ENCODE assay signal across 13 cellular contexts in the genomic region with DNA sequence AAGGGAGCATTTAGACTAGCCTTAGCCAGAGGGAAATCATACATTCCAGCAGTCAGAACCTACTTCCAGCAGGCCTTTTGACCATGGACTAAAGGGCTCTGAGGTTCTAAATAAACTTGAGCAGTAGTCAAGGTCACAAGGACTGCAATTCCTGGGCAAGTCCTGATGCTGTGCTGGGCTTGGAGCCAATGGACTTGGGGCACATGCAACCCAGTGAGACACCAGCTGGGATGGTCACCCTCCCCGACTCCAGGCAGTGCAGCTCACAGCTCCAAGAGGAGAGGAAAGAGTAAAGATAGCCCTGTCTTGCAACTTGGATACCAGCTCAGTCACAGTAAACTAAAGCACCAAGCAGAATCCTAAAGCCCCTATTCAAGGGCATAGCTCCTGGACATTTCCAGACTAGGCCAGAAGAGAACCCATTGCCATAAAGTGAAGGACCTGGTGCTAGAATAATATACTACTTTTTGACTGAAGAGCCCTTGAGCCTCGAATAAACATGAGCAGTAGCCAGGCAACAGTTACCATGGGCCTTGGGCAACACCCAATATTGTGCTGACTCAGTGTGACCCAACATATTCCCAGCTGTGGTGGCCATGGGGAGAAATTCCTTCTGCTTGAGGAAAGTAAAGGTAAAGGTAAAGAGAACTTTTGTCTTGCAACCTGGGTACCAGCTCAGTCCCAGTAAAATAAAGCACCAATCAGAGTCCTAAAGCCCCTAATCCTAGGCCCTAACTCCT.
DNase-seq lines count a peak whose midpoint lies in the region; ATAC-seq and TF ChIP-seq lines count a peak whose summit lies in the region.
"Had no signal": no experiment of that assay in that cellular context is flagged by ENCODE, and none has a peak within 500 bp of the region (broad histone marks: within the 10 kb centered on the region; RNA-seq: fewer than 3 reads in every experiment).

No MANE protein-coding gene starts in this region.

- peak overlapping the region; percentile 22; the same call in 1 of the 2 replicates for H3K27ac ChIP-seq in PC-3 (ENCODE audit: low read length)
- H3K27ac ChIP-seq: BLaER1 treated with 17β-estradiol and CSF1 and Interleukin-3, amounts not matched to agents 10 nM and 100 nM; esophagus muscularis mucosa; left ventricle myocardium inferior had no signal

- intact Hi-C loops in PC-3 (cut with micrococcal nuclease), result no loop called here

- no peaks in the 10 kb centered on the region for H3K9me3 ChIP-seq in PC-3 (ENCODE audit: low read length)

- no peaks in the 10 kb centered on the region for H3K4me1 Mint-ChIP-seq in WTC11

- H3K4me2 ChIP-seq in PC-3 (ENCODE audit: low read length), result no peak overlapping the region
- H3K4me2 ChIP-seq: BLaER1 treated with 17β-estradiol and CSF1 and Interleukin-3, amounts not matched to agents 10 nM and 100 nM had no signal

- DNase-seq in AG08396 (ENCODE audit: low spot score) (peak; percentile 29), HFF-Myc (ENCODE audit: extremely low read depth, low read depth) (peak; percentile 19), PC-3 (peak; percentile 66), fibroblast of villous mesenchyme (ENCODE audit: low read depth) (peak; percentile 54), WTC11 (ENCODE audit: low spot score) (no peak)
- DNase-seq in activated naive CD4-positive, alpha-beta T cell treated with anti-CD3 and anti-CD28 coated beads, Interleukin-2, amount 50 U/mL, for 72 hours (ENCODE audit: low spot score in 2 of 2), result no peak
- DNase-seq: left ventricle myocardium inferior; stimulated activated naive CD4-positive, alpha-beta T cell treated with Interleukin-2 at 50 U/mL for 16 hours had no signal

- CTCF ChIA-PET in PC-3 (lab: Charles Lee), result no interaction called here
- CTCF ChIA-PET in WTC11 (lab: Charles Lee), result no interaction called here

- no TSS peak for BruUV-seq in PC-3 (replicated peaks; lab: Mats Ljungman, UMichigan)

- H3K79me2 ChIP-seq in PC-3 (ENCODE audit: low read length), result no peaks in the 10 kb centered on the region

- peaks cover 10 to 13% of the 10 kb centered on the region in 2 donors for H3K9me3 Mint-ChIP-seq in activated naive CD4-positive, alpha-beta T cell treated with anti-CD3 and anti-CD28 coated beads, Interleukin-2, amount 50 U/mL, for 72 hours
- peaks cover 28% of the 10 kb centered on the region for H3K9me3 Mint-ChIP-seq in WTC11

- H3K4me3 ChIP-seq in HFF-Myc (replicated peaks; ENCODE audit: low read depth, low read length) (no peak overlapping the region), PC-3 (ENCODE audit: low read length) (no peak overlapping the region), fibroblast of villous mesenchyme (ENCODE audit: low read depth, low read length) (no peak overlapping the region)
- H3K4me3 ChIP-seq: BLaER1 treated with 17β-estradiol and CSF1 and Interleukin-3, amounts not matched to agents 10 nM and 100 nM; esophagus muscularis mucosa; GM12878; left ventricle myocardium inferior had no signal

- POLR2A ChIA-PET in PC-3 (lab: Charles Lee; ENCODE audit: unreplicated experiment), result no interaction called here
- POLR2A ChIA-PET in WTC11 (lab: Charles Lee), result interaction anchor here (0.7 kb wide), 2 partner anchors 274 to 599 kb away, joined by 3 read pairs; partner anchors contain the start of gene SSTR1

- H3F3A ChIP-seq in PC-3 (ENCODE audit: low read length, unreplicated experiment), result no peaks in the 10 kb centered on the region

- peaks cover 6% of the 10 kb centered on the region; the same call in 1 of the 2 replicates for H3K4me1 ChIP-seq in PC-3 (ENCODE audit: insufficient read depth, low read length)
- H3K4me1 ChIP-seq: BLaER1 treated with 17β-estradiol and CSF1 and Interleukin-3, amounts not matched to agents 10 nM and 100 nM; esophagus muscularis mucosa; left ventricle myocardium inferior had no signal

- H3K36me3 Mint-ChIP-seq in activated naive CD4-positive, alpha-beta T cell treated with anti-CD3 and anti-CD28 coated beads, Interleukin-2, amount 50 U/mL, for 72 hours, result peaks cover 3 to 13% of the 10 kb centered on the region in 2 donors
- H3K36me3 Mint-ChIP-seq in WTC11, result peaks cover 24% of the 10 kb centered on the region

- no peak overlapping the region for H3K4me3 Mint-ChIP-seq in WTC11

- no peaks in the 10 kb centered on the region for H3K36me3 ChIP-seq in PC-3 (ENCODE audit: low read depth, low read length)
- H3K36me3 ChIP-seq: BLaER1 treated with 17β-estradiol and CSF1 and Interleukin-3, amounts not matched to agents 10 nM and 100 nM; esophagus muscularis mucosa; left ventricle myocardium inferior had no signal

- H3K27me3 ChIP-seq in PC-3 (ENCODE audit: low read length), result no peaks in the 10 kb centered on the region
- H3K27me3 ChIP-seq: BLaER1 treated with 17β-estradiol and CSF1 and Interleukin-3, amounts not matched to agents 10 nM and 100 nM; esophagus muscularis mucosa had no signal

- ATAC-seq in PC-3 (no peak), GM18858 (IDR thresholded peaks at IDR 0.05; ENCODE audit: unreplicated experiment) (no peak), WTC11 (no peak), GM18907 (IDR thresholded peaks at IDR 0.05; ENCODE audit: unreplicated experiment) (no peak)
- ATAC-seq in activated naive CD4-positive, alpha-beta T cell treated with anti-CD3 and anti-CD28 coated beads, Interleukin-2, amount 50 U/mL, for 72 hours, result no peak
- ATAC-seq: GM12878 had no signal

- H3K9ac ChIP-seq in PC-3 (ENCODE audit: low read length), result no peak overlapping the region
- H3K9ac ChIP-seq: BLaER1 treated with 17β-estradiol and CSF1 and Interleukin-3, amounts not matched to agents 10 nM and 100 nM had no signal

- TF ChIP-seq CTCF in HFF-Myc (IDR thresholded peaks at IDR 0.05; ENCODE audit: low read depth, low read length, missing control alignments) (no peak), PC-3 (conservative IDR thresholded peaks at IDR 0.05; ENCODE audit: low read depth, low read length) (no peak), fibroblast of villous mesenchyme (IDR thresholded peaks at IDR 0.05; ENCODE audit: insufficient read depth, low read depth, low read length) (no peak), WTC11 (IDR thresholded peaks at IDR 0.05) (no peak)

- peaks cover 5% of the 10 kb centered on the region for H3K27me3 Mint-ChIP-seq in WTC11 (ENCODE audit: low read depth)

- H3K9me2 ChIP-seq in PC-3 (replicated peaks; ENCODE audit: low read length), result no peaks in the 10 kb centered on the region

- H3K27ac Mint-ChIP-seq in activated naive CD4-positive, alpha-beta T cell treated with anti-CD3 and anti-CD28 coated beads, Interleukin-2, amount 50 U/mL, for 72 hours, result no peak overlapping the region
- no peak overlapping the region for H3K27ac Mint-ChIP-seq in WTC11

- H2AFZ ChIP-seq in PC-3 (ENCODE audit: low read length), result no peak overlapping the region

- H4K20me1 ChIP-seq in PC-3 (ENCODE audit: low read length), result no peaks in the 10 kb centered on the region
- H4K20me1 ChIP-seq: BLaER1 treated with 17β-estradiol and CSF1 and Interleukin-3, amounts not matched to agents 10 nM and 100 nM had no signal

TF ChIP-seq in WTC11, 78 proteins besides CTCF, POLR2A, EP300 and RAD21 (continues in another document):
- no peak for TF ChIP-seq TEAD4 (CRISPR knock-in tag; IDR thresholded peaks at IDR 0.05)
- no peak for TF ChIP-seq ATF6 (CRISPR knock-in tag; IDR thresholded peaks at IDR 0.05)
- TF ChIP-seq SMAD3 (CRISPR knock-in tag; IDR thresholded peaks at IDR 0.05; ENCODE audit: borderline replicate concordance), result no peak
- TF ChIP-seq, protein P1, sequence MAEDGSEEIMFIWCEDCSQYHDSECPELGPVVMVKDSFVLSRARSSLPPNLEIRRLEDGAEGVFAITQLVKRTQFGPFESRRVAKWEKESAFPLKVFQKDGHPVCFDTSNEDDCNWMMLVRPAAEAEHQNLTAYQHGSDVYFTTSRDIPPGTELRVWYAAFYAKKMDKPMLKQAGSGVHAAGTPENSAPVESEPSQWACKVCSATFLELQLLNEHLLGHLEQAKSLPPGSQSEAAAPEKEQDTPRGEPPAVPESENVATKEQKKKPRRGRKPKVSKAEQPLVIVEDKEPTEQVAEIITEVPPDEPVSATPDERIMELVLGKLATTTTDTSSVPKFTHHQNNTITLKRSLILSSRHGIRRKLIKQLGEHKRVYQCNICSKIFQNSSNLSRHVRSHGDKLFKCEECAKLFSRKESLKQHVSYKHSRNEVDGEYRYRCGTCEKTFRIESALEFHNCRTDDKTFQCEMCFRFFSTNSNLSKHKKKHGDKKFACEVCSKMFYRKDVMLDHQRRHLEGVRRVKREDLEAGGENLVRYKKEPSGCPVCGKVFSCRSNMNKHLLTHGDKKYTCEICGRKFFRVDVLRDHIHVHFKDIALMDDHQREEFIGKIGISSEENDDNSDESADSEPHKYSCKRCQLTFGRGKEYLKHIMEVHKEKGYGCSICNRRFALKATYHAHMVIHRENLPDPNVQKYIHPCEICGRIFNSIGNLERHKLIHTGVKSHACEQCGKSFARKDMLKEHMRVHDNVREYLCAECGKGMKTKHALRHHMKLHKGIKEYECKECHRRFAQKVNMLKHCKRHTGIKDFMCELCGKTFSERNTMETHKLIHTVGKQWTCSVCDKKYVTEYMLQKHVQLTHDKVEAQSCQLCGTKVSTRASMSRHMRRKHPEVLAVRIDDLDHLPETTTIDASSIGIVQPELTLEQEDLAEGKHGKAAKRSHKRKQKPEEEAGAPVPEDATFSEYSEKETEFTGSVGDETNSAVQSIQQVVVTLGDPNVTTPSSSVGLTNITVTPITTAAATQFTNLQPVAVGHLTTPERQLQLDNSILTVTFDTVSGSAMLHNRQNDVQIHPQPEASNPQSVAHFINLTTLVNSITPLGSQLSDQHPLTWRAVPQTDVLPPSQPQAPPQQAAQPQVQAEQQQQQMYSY (CRISPR knock-in tag; IDR thresholded peaks at IDR 0.05), result no peak
- no peak for TF ChIP-seq ZNF396 (CRISPR knock-in tag; IDR thresholded peaks at IDR 0.05; ENCODE audit: borderline replicate concordance)
- no peak for TF ChIP-seq MAX (CRISPR knock-in tag; IDR thresholded peaks at IDR 0.05)

Comparison
In these comparisons a context has a peak if more than half of its experiments do, and no peak if none do; other contexts are left out.
1. DNase-seq: peak in AG08396 (single experiment), HFF-Myc (single experiment), PC-3 (single experiment) and fibroblast of villous mesenchyme (single experiment); none in activated naive CD4-positive, alpha-beta T cell treated with anti-CD3 and anti-CD28 coated beads, Interleukin-2, amount 50 U/mL, for 72 hours (0 of 2) and WTC11 (single experiment).